In genomic region chr5:94468531-94468930, GRCh38 we compare ENCODE assay signal across 16 cellular contexts.
"Had no signal": no experiment of that assay in that cellular context is flagged by ENCODE, and none has a peak within 500 bp of the region (broad histone marks: within the 10 kb centered on the region; RNA-seq: fewer than 3 reads in every experiment).

No MANE protein-coding gene starts in this region.

- DNase-seq: effector memory CD8-positive, alpha-beta T cell; head of caudate nucleus; left ventricle myocardium superior; lower lobe of right lung; natural killer cell; occipital lobe; ovary; psoas muscle; right cardiac atrium; sigmoid colon; stimulated activated CD4-positive, alpha-beta T cell treated with anti-CD3 and anti-CD28 coated beads, Interleukin-2, amount 100 ng/mL, for 24 hours; stimulated activated CD4-positive, alpha-beta T cell treated with anti-CD3 and anti-CD28 coated beads, Interleukin-4, amount 100 ng/mL, for 24 hours; stimulated activated naive CD4-positive, alpha-beta T cell treated with Interleukin-2 at 50 U/mL for 16 hours; stomach; thyroid gland; trophoblast cell had no signal
